Comparison of ENCODE assay signal across 9 cellular contexts in genomic region chr15:50881121-50882048, GRCh38. TPM values are rescaled to one million over a fixed set of nuclear protein-coding genes. Genes with fewer than 3 reads are reported as not detected.
DNase-seq lines count a peak whose midpoint lies in the region; ATAC-seq and TF ChIP-seq lines count a peak whose summit lies in the region.
"Had no signal": no experiment of that assay in that cellular context is flagged by ENCODE, and none has a peak within 500 bp of the region (broad histone marks: within the 10 kb centered on the region; RNA-seq: fewer than 3 reads in every experiment).

No MANE protein-coding gene starts in this region.

- peaks cover 12% of the 10 kb centered on the region for H3K79me1 ChIP-seq in trophoblast cell (ENCODE audit: low read length)

- TF ChIP-seq CTCF in adrenal gland (IDR thresholded peaks at IDR 0.05) = no peak

- peak overlapping the region; percentile 51 for H4K12ac ChIP-seq in trophoblast cell (ENCODE audit: low read depth, low read length)

- peak overlapping the region; percentile 79 for H2BK120ac ChIP-seq in trophoblast cell (ENCODE audit: insufficient read depth, low read length, poor library complexity)

- peak overlapping the region; percentile 59 for H3K14ac ChIP-seq in trophoblast cell (ENCODE audit: low read length)

- H3K4me1 ChIP-seq in adrenal gland (replicated peaks in 1 of 2) (peaks cover 0 to 9% of the 10 kb centered on the region in 2 donors), trophoblast cell (ENCODE audit: control insufficient read depth in 1 of 2, insufficient read depth in 2 of 2, low read length in 2 of 2) (peaks cover 0 to 12% of the 10 kb centered on the region in 2 experiments), HAP-1 (peaks cover 5% of the 10 kb centered on the region; the same call in 1 of the 2 replicates)

- 46 to 62% (median 56%) methylated on average over 6 of the region's 6 CpGs for WGBS in adrenal gland, 4 donors
- no CpG with 5 or more reads among the region's 6 CpGs for WGBS in trophoblast cell (ENCODE audit: extremely low coverage, insufficient coverage, insufficient read length)

- H2AK5ac ChIP-seq in trophoblast cell (ENCODE audit: low read length) = no peak overlapping the region

- H2AFZ ChIP-seq in trophoblast cell (ENCODE audit: insufficient read depth, low read length, poor library complexity) = no peak overlapping the region

- H3K79me2 ChIP-seq in trophoblast cell (ENCODE audit: control insufficient read depth, insufficient read depth, low read length, poor library complexity) = no peaks in the 10 kb centered on the region

- H3K4me3 ChIP-seq in adrenal gland = no peak overlapping the region
- H3K4me3 ChIP-seq in trophoblast cell (ENCODE audit: low read depth, low read length) = no peak overlapping the region
- no peak overlapping the region for H3K4me3 ChIP-seq in HAP-1

- TF ChIP-seq POLR2A in adrenal gland (IDR thresholded peaks at IDR 0.05) = no peak

- ATAC-seq in GM21390 (IDR thresholded peaks at IDR 0.05; ENCODE audit: unreplicated experiment) (no peak), GM21786 (IDR thresholded peaks at IDR 0.05; ENCODE audit: unreplicated experiment) (no peak)

- H2BK5ac ChIP-seq in trophoblast cell (ENCODE audit: low read depth, low read length, poor library complexity) = peak overlapping the region; percentile 73

- H3K27me3 ChIP-seq in adrenal gland = no peaks in the 10 kb centered on the region
- H3K27me3 ChIP-seq in trophoblast cell (ENCODE audit: insufficient read depth, low read length) = no peaks in the 10 kb centered on the region
- no peaks in the 10 kb centered on the region for H3K27me3 ChIP-seq in HAP-1 (ENCODE audit: low read depth)

- H4K91ac ChIP-seq in trophoblast cell (ENCODE audit: low read depth, low read length) = peak overlapping the region; percentile 86

- intact Hi-C loops in adrenal gland (cut with DNase I) = loop anchor here in 1 of 2 donors (5.0 kb wide), 1 partner anchor 209 kb away; no protein-coding TSS in a partner anchor

- peak overlapping the region; percentile 82 for H2BK12ac ChIP-seq in trophoblast cell (ENCODE audit: low read length)

- in situ Hi-C loops in HAP-1 (cut with MboI; ENCODE audit: low sequenced_read_pairs) = loop anchor here (5.0 kb wide), 1 partner anchor 214 kb away; no protein-coding TSS in a partner anchor

- no peak overlapping the region for H3K23ac ChIP-seq in trophoblast cell (ENCODE audit: low read length)

- no peak overlapping the region for H3K4me2 ChIP-seq in trophoblast cell (ENCODE audit: low read length)

- H3K18ac ChIP-seq in trophoblast cell (ENCODE audit: low read length) = peak overlapping the region; percentile 46

- peak overlapping the region; percentile 51 for H3K4ac ChIP-seq in trophoblast cell (ENCODE audit: low read depth, low read length)

- DNase-seq in DMS 273 (lab: John Stamatoyannopoulos, UW; ENCODE audit: unreplicated experiment) (peak; percentile 16), DMS 273 treated with DMSO at 0.1 percent for 48 hours (lab: John Stamatoyannopoulos, UW) (no peak), NCI-H2171 (lab: John Stamatoyannopoulos, UW) (peak; percentile 26), adrenal gland (peak in 4 of 7 donors; percentile 26 to 54 (median 41)), trophoblast cell (peak; percentile 75 to 94), HAP-1 (ENCODE audit: low spot score in 2 of 2) (no peak)

- H3K27ac ChIP-seq in adrenal gland (peak overlapping the region in 1 of 5 donors; percentile 29), trophoblast cell (ENCODE audit: low read depth, low read length) (peak overlapping the region; percentile 14)
- H3K27ac ChIP-seq: 22Rv1 had no signal

- no peak overlapping the region for H3K9ac ChIP-seq in trophoblast cell (ENCODE audit: low read length)

- H3K36me3 ChIP-seq in adrenal gland (replicated peaks in 1 of 2) = no peaks in the 10 kb centered on the region
- H3K36me3 ChIP-seq in trophoblast cell (ENCODE audit: control insufficient read depth in 1 of 2, insufficient read depth in 2 of 2, low read length in 2 of 2) = no peaks in the 10 kb centered on the region
- no peaks in the 10 kb centered on the region for H3K36me3 ChIP-seq in HAP-1 (replicated peaks)

- H4K8ac ChIP-seq in trophoblast cell (ENCODE audit: low read depth, low read length) = peak overlapping the region; percentile 56

- H3K9me3 ChIP-seq in adrenal gland (replicated peaks in 1 of 3) (no peaks in the 10 kb centered on the region), trophoblast cell (ENCODE audit: insufficient read depth, low read depth, low read length) (no peaks in the 10 kb centered on the region), HAP-1 (no peaks in the 10 kb centered on the region)

RNA-seq across cellular contexts. Expression of gene AP4E1, which starts 27.1 kb away (rescaled TPM):
- total RNA-seq in adrenal gland = 10 to 100 TPM in 4 of 8 donors, 1 to 10 TPM in 4; 5.4 to 23.0 (median 9.7) TPM
- 10 to 100 TPM in 1 of 3 donors, 1 to 10 TPM in 2; 2.0 to 10.1 (median 2.0) TPM for polyA plus RNA-seq in adrenal gland
- polyA plus RNA-seq in trophoblast cell (2013) = 5.0 and 5.4 TPM in 2 replicates

Comparison
In these comparisons a context has a peak if more than half of its experiments do, and no peak if none do; other contexts are left out.
1. DNase-seq: peak in DMS 273 (single experiment), NCI-H2171 (single experiment), adrenal gland (4 of 7) and trophoblast cell (2 of 2); none in DMS 273 treated with DMSO at 0.1 percent for 48 hours (single experiment) and HAP-1 (0 of 2).